ENCODE assay signal across 35 cellular contexts in the genomic region with DNA sequence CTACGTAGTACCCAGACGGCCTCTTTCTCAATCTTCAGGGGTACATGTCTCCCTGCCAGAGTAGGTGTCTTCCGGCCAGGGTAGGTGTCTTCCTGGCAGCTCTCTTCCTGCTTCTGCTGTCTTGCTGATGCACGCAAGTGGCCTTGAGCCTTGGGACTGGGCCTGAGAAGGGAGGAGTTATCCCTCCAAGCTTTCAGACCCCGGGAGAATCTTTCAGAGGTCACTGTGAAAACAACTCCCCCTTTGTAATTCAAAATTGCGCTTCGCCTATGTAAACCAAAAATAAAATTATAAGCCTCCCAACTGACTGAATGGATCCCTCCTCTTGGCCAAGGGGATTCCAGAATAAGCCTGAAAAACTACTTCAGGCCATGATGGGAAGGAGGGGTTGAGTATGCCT.
"Had no signal": no experiment of that assay in that cellular context is flagged by ENCODE, and none has a peak within 500 bp of the region (broad histone marks: within the 10 kb centered on the region; RNA-seq: fewer than 3 reads in every experiment).

No MANE protein-coding gene starts in this region.

- H3K4me3 ChIP-seq: ascending aorta had no signal

- H3K4me1 ChIP-seq: ascending aorta had no signal

- H3K27me3 ChIP-seq: ascending aorta had no signal

- ATAC-seq: activated CD4-positive, alpha-beta T cell treated with anti-CD3 and anti-CD28 coated beads for 36 hours; activated CD4-positive, CD25-positive, alpha-beta regulatory T cell treated with anti-CD3 and anti-CD28 coated beads, Interleukin-2, amount 50 U/mL, for 24 hours; activated CD8-positive, alpha-beta memory T cell treated with anti-CD3 and anti-CD28 coated beads, Interleukin-2, amount 10 ng/mL, durations not matched to agents 7 days and 5 days; activated CD8-positive, alpha-beta T cell treated with anti-CD3 and anti-CD28 coated beads, Interleukin-2, amount 10 ng/mL, durations not matched to agents 7 days and 5 days; activated naive CD8-positive, alpha-beta T cell treated with anti-CD3 and anti-CD28 coated beads, Interleukin-2, amount 50 U/mL, for 24 hours; T-cell; T-helper 17 cell had no signal

- H3K27ac Mint-ChIP-seq: activated CD4-positive, alpha-beta memory T cell treated with anti-CD3 and anti-CD28 coated beads, Interleukin-2, amount 10 ng/mL, durations not matched to agents 7 days and 5 days; activated CD4-positive, alpha-beta T cell treated with anti-CD3 and anti-CD28 coated beads for 36 hours; activated CD4-positive, alpha-beta T cell treated with anti-CD3 and anti-CD28 coated beads, Interleukin-2, amount 10 ng/mL, durations not matched to agents 7 days and 5 days; activated CD8-positive, alpha-beta memory T cell treated with anti-CD3 and anti-CD28 coated beads, Interleukin-2, amount 10 ng/mL, durations not matched to agents 7 days and 5 days; activated CD8-positive, alpha-beta T cell treated with anti-CD3 and anti-CD28 coated beads, Interleukin-2, amount 10 ng/mL, durations not matched to agents 7 days and 5 days; activated naive CD4-positive, alpha-beta T cell treated with anti-CD3 and anti-CD28 coated beads, Interleukin-2, amount 10 ng/mL, durations not matched to agents 7 days and 5 days; activated naive CD4-positive, alpha-beta T cell treated with anti-CD3 and anti-CD28 coated beads, Interleukin-2, amount 50 U/mL, for 24 hours; activated naive CD8-positive, alpha-beta T cell; activated naive CD8-positive, alpha-beta T cell treated with anti-CD3 and anti-CD28 coated beads, Interleukin-2, amount 10 ng/mL, durations not matched to agents 7 days and 5 days; activated naive CD8-positive, alpha-beta T cell treated with anti-CD3 and anti-CD28 coated beads, Interleukin-2, amount 50 U/mL, for 24 hours; activated T-cell treated with anti-CD3 and anti-CD28 coated beads, Interleukin-2, amount 50 U/mL, for 24 hours; activated T-helper 2 cell treated with anti-CD3 and anti-CD28 coated beads, Interferon-gamma antibody, Interleukin-2, Interleukin-4, amounts not matched to agents 10 μg/mL and 5 μg/mL and 100 μg/mL, durations not matched to agents 14 hours and 24 hours and 36 hours; brain; T-cell; T-helper 17 cell; T-helper 2 cell treated with Interferon-gamma antibody and Interleukin-4, amounts not matched to agents 5 μg/mL and 100 μg/mL, for 36 hours had no signal

- H3K4me1 Mint-ChIP-seq: activated CD4-positive, alpha-beta memory T cell treated with anti-CD3 and anti-CD28 coated beads, Interleukin-2, amount 10 ng/mL, durations not matched to agents 7 days and 5 days; activated CD4-positive, alpha-beta T cell treated with anti-CD3 and anti-CD28 coated beads for 36 hours; activated CD4-positive, alpha-beta T cell treated with anti-CD3 and anti-CD28 coated beads, Interleukin-2, amount 10 ng/mL, durations not matched to agents 7 days and 5 days; activated CD8-positive, alpha-beta memory T cell treated with anti-CD3 and anti-CD28 coated beads, Interleukin-2, amount 10 ng/mL, durations not matched to agents 7 days and 5 days; activated naive CD4-positive, alpha-beta T cell treated with anti-CD3 and anti-CD28 coated beads, Interleukin-2, amount 10 ng/mL, durations not matched to agents 7 days and 5 days; activated naive CD4-positive, alpha-beta T cell treated with anti-CD3 and anti-CD28 coated beads, Interleukin-2, amount 50 U/mL, for 24 hours; activated naive CD8-positive, alpha-beta T cell treated with anti-CD3 and anti-CD28 coated beads, Interleukin-2, amount 10 ng/mL, durations not matched to agents 7 days and 5 days; activated naive CD8-positive, alpha-beta T cell treated with anti-CD3 and anti-CD28 coated beads, Interleukin-2, amount 50 U/mL, for 24 hours; brain; T-cell had no signal

- H3K4me3 Mint-ChIP-seq: activated CD4-positive, alpha-beta memory T cell treated with anti-CD3 and anti-CD28 coated beads, Interleukin-2, amount 10 ng/mL, durations not matched to agents 7 days and 5 days; activated CD4-positive, alpha-beta T cell treated with anti-CD3 and anti-CD28 coated beads for 36 hours; activated CD4-positive, alpha-beta T cell treated with anti-CD3 and anti-CD28 coated beads, Interleukin-2, amount 10 ng/mL, durations not matched to agents 7 days and 5 days; activated CD8-positive, alpha-beta memory T cell treated with anti-CD3 and anti-CD28 coated beads, Interleukin-2, amount 10 ng/mL, durations not matched to agents 7 days and 5 days; activated CD8-positive, alpha-beta T cell treated with anti-CD3 and anti-CD28 coated beads, Interleukin-2, amount 10 ng/mL, durations not matched to agents 7 days and 5 days; activated naive CD4-positive, alpha-beta T cell treated with anti-CD3 and anti-CD28 coated beads, Interleukin-2, amount 10 ng/mL, durations not matched to agents 7 days and 5 days; activated naive CD4-positive, alpha-beta T cell treated with anti-CD3 and anti-CD28 coated beads, Interleukin-2, amount 50 U/mL, for 24 hours; activated naive CD8-positive, alpha-beta T cell; activated naive CD8-positive, alpha-beta T cell treated with anti-CD3 and anti-CD28 coated beads, Interleukin-2, amount 10 ng/mL, durations not matched to agents 7 days and 5 days; activated naive CD8-positive, alpha-beta T cell treated with anti-CD3 and anti-CD28 coated beads, Interleukin-2, amount 50 U/mL, for 24 hours; activated T-cell treated with anti-CD3 and anti-CD28 coated beads, Interleukin-2, amount 50 U/mL, for 24 hours; brain; T-cell; T-helper 17 cell; T-helper 2 cell treated with Interferon-gamma antibody and Interleukin-4, amounts not matched to agents 5 μg/mL and 100 μg/mL, for 36 hours had no signal

- H3K27me3 Mint-ChIP-seq: activated CD4-positive, alpha-beta memory T cell treated with anti-CD3 and anti-CD28 coated beads, Interleukin-2, amount 10 ng/mL, durations not matched to agents 7 days and 5 days; activated CD4-positive, alpha-beta T cell treated with anti-CD3 and anti-CD28 coated beads for 36 hours; activated CD4-positive, alpha-beta T cell treated with anti-CD3 and anti-CD28 coated beads, Interleukin-2, amount 10 ng/mL, durations not matched to agents 7 days and 5 days; activated CD8-positive, alpha-beta memory T cell treated with anti-CD3 and anti-CD28 coated beads, Interleukin-2, amount 10 ng/mL, durations not matched to agents 7 days and 5 days; activated naive CD4-positive, alpha-beta T cell treated with anti-CD3 and anti-CD28 coated beads, Interleukin-2, amount 10 ng/mL, durations not matched to agents 7 days and 5 days; activated naive CD4-positive, alpha-beta T cell treated with anti-CD3 and anti-CD28 coated beads, Interleukin-2, amount 50 U/mL, for 24 hours; activated naive CD8-positive, alpha-beta T cell; activated naive CD8-positive, alpha-beta T cell treated with anti-CD3 and anti-CD28 coated beads, Interleukin-2, amount 10 ng/mL, durations not matched to agents 7 days and 5 days; activated naive CD8-positive, alpha-beta T cell treated with anti-CD3 and anti-CD28 coated beads, Interleukin-2, amount 50 U/mL, for 24 hours; activated T-cell treated with anti-CD3 and anti-CD28 coated beads, Interleukin-2, amount 50 U/mL, for 24 hours; brain; T-cell; T-helper 17 cell had no signal

- H3K36me3 ChIP-seq: ascending aorta had no signal

- DNase-seq: activated CD4-positive, alpha-beta memory T cell treated with anti-CD3 and anti-CD28 coated beads, Interleukin-2, amount 10 ng/mL, durations not matched to agents 7 days and 5 days; activated CD4-positive, alpha-beta T cell treated with anti-CD3 and anti-CD28 coated beads for 1 hour; activated CD4-positive, alpha-beta T cell treated with anti-CD3 and anti-CD28 coated beads for 36 hours; activated CD4-positive, alpha-beta T cell treated with anti-CD3 and anti-CD28 coated beads for 48 hours; activated CD4-positive, alpha-beta T cell treated with anti-CD3 and anti-CD28 coated beads, Interleukin-2, amount 10 ng/mL, durations not matched to agents 7 days and 5 days; activated CD4-positive, alpha-beta T cell treated with anti-CD3 and anti-CD28 coated beads, Interleukin-2, amount 50 U/mL, for 48 hours; activated CD4-positive, CD25-positive, alpha-beta regulatory T cell; activated CD8-positive, alpha-beta memory T cell treated with anti-CD3 and anti-CD28 coated beads for 24 hours; activated CD8-positive, alpha-beta memory T cell treated with anti-CD3 and anti-CD28 coated beads, Interleukin-2, amount 10 ng/mL, durations not matched to agents 7 days and 5 days; activated CD8-positive, alpha-beta memory T cell treated with anti-CD3 and anti-CD28 coated beads, Interleukin-2, amount 50 U/mL, for 48 hours; activated CD8-positive, alpha-beta T cell treated with anti-CD3 and anti-CD28 coated beads, Interleukin-2, amount 10 ng/mL, durations not matched to agents 7 days and 5 days; activated effector memory CD4-positive, alpha-beta T cell treated with Interleukin-2 at 50 U/mL for 16 hours; activated gamma-delta T cell; activated naive CD4-positive, alpha-beta T cell treated with anti-CD3 and anti-CD28 coated beads, Interleukin-2, amount 10 ng/mL, durations not matched to agents 7 days and 5 days; activated naive CD4-positive, alpha-beta T cell treated with Interleukin-2 at 50 U/mL for 16 hours; activated naive CD8-positive, alpha-beta T cell treated with anti-CD3 and anti-CD28 coated beads, Interleukin-2, amount 10 ng/mL, durations not matched to agents 7 days and 5 days; activated naive CD8-positive, alpha-beta T cell treated with anti-CD3 and anti-CD28 coated beads, Interleukin-2, amount 50 U/mL, for 24 hours; activated T-cell treated with anti-CD3 and anti-CD28 coated beads, Interleukin-2, amount 50 U/mL, for 24 hours; activated T-cell treated with anti-CD3 and anti-CD28 coated beads, Interleukin-2, amount 50 U/mL, for 48 hours; amygdala; anterior cingulate cortex; central memory CD4-positive, alpha-beta T cell; T-cell; T-helper 17 cell; T-helper 9 cell had no signal

- H3K9me3 Mint-ChIP-seq: activated CD4-positive, alpha-beta memory T cell treated with anti-CD3 and anti-CD28 coated beads, Interleukin-2, amount 10 ng/mL, durations not matched to agents 7 days and 5 days; activated CD4-positive, alpha-beta T cell treated with anti-CD3 and anti-CD28 coated beads, Interleukin-2, amount 10 ng/mL, durations not matched to agents 7 days and 5 days; activated naive CD4-positive, alpha-beta T cell treated with anti-CD3 and anti-CD28 coated beads, Interleukin-2, amount 10 ng/mL, durations not matched to agents 7 days and 5 days; activated naive CD4-positive, alpha-beta T cell treated with anti-CD3 and anti-CD28 coated beads, Interleukin-2, amount 50 U/mL, for 24 hours; activated naive CD8-positive, alpha-beta T cell treated with anti-CD3 and anti-CD28 coated beads, Interleukin-2, amount 50 U/mL, for 24 hours; activated T-cell treated with anti-CD3 and anti-CD28 coated beads, Interleukin-2, amount 50 U/mL, for 24 hours; activated T-helper 2 cell treated with anti-CD3 and anti-CD28 coated beads, Interferon-gamma antibody, Interleukin-2, Interleukin-4, amounts not matched to agents 10 μg/mL and 5 μg/mL and 100 μg/mL, durations not matched to agents 14 hours and 24 hours and 36 hours; T-cell; T-helper 2 cell treated with Interferon-gamma antibody and Interleukin-4, amounts not matched to agents 5 μg/mL and 100 μg/mL, for 36 hours had no signal

- FAIRE-seq: bronchial epithelial cell, TTC549 had no signal

- H3K36me3 Mint-ChIP-seq: activated CD8-positive, alpha-beta memory T cell treated with anti-CD3 and anti-CD28 coated beads, Interleukin-2, amount 10 ng/mL, durations not matched to agents 7 days and 5 days; activated naive CD4-positive, alpha-beta T cell treated with anti-CD3 and anti-CD28 coated beads, Interleukin-2, amount 10 ng/mL, durations not matched to agents 7 days and 5 days; activated naive CD4-positive, alpha-beta T cell treated with anti-CD3 and anti-CD28 coated beads, Interleukin-2, amount 50 U/mL, for 24 hours; activated naive CD8-positive, alpha-beta T cell treated with anti-CD3 and anti-CD28 coated beads, Interleukin-2, amount 10 ng/mL, durations not matched to agents 7 days and 5 days; brain; T-cell had no signal

- H3K27ac ChIP-seq: ascending aorta, VCaP had no signal

- H3K9me3 ChIP-seq: ascending aorta had no signal
